Comparison of ENCODE assay signal across 1 cellular context in the genomic region with DNA sequence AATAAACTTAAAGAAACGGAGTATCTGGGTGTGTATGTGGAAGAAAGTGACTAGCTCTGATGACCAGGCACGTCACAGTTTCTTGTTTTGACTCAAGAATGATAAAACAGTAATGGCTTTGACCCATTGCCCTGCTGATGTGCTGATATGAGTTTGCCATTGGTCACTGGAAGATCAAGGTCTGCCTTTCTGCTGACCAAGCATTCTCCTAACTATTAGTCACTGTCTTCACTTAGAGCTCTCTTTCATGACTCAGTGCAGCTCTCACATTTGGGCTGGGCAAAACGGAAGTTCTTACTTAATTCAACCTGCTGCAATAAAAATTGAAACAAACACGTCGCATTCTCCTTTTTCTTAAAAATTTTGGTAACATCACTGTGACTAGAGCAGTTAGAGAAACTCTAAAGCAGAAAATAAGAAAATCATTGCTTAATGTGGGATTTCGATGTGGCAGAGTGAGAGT.
A peak's percentile ranks its signal among the peaks of the same experiment; 100 is the strongest.
TF ChIP-seq lines count a peak whose summit lies in the region.

No MANE protein-coding gene starts in this region.

TF ChIP-seq in K562, 482 proteins besides CTCF, POLR2A, EP300 and RAD21 (continued from another document and continues in another):
- no peak for TF ChIP-seq GABPB2 (CRISPR knock-in tag; conservative IDR thresholded peaks at IDR 0.05)
- no peak for TF ChIP-seq SIN3B (IDR thresholded peaks at IDR 0.05; ENCODE audit: low read depth)
- TF ChIP-seq, protein P1, sequence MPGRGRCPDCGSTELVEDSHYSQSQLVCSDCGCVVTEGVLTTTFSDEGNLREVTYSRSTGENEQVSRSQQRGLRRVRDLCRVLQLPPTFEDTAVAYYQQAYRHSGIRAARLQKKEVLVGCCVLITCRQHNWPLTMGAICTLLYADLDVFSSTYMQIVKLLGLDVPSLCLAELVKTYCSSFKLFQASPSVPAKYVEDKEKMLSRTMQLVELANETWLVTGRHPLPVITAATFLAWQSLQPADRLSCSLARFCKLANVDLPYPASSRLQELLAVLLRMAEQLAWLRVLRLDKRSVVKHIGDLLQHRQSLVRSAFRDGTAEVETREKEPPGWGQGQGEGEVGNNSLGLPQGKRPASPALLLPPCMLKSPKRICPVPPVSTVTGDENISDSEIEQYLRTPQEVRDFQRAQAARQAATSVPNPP (IDR thresholded peaks at IDR 0.05; ENCODE audit: borderline replicate concordance, insufficient read depth, insufficient read length): no peak
- TF ChIP-seq ZFP1 (CRISPR knock-in tag; IDR thresholded peaks at IDR 0.05): no peak
- TF ChIP-seq NR2F6 (CRISPR knock-in tag; IDR thresholded peaks at IDR 0.05): peak; percentile 86; the same call in 1 of the 2 replicates
- TF ChIP-seq FOSL1 (tag; conservative IDR thresholded peaks at IDR 0.05): peak; percentile 98
- peak; percentile 87 for TF ChIP-seq DPF2 (IDR thresholded peaks at IDR 0.05)
- TF ChIP-seq SAFB2 (IDR thresholded peaks at IDR 0.05; ENCODE audit: borderline replicate concordance, low read depth, low read length, severe bottlenecking): no peak
- no peak for TF ChIP-seq ZNF347 (CRISPR knock-in tag; IDR thresholded peaks at IDR 0.05; ENCODE audit: low read depth)
- no peak for TF ChIP-seq ZNF395 (CRISPR knock-in tag; IDR thresholded peaks at IDR 0.05)
- no peak for TF ChIP-seq RBM15 (IDR thresholded peaks at IDR 0.05; ENCODE audit: insufficient read depth, low read length)
- TF ChIP-seq ZNF780A (CRISPR knock-in tag; IDR thresholded peaks at IDR 0.05): no peak
- TF ChIP-seq PRMT5 (CRISPR knock-in tag; IDR thresholded peaks at IDR 0.05): no peak
- peak; percentile 75; the same call in 1 of the 2 replicates for TF ChIP-seq ATF7 (IDR thresholded peaks at IDR 0.05)
- TF ChIP-seq, protein P2, sequence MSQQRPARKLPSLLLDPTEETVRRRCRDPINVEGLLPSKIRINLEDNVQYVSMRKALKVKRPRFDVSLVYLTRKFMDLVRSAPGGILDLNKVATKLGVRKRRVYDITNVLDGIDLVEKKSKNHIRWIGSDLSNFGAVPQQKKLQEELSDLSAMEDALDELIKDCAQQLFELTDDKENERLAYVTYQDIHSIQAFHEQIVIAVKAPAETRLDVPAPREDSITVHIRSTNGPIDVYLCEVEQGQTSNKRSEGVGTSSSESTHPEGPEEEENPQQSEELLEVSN (IDR thresholded peaks at IDR 0.05; ENCODE audit: borderline replicate concordance in 1 of 2, extremely low read depth in 1 of 2, insufficient read depth in 1 of 2, insufficient read length in 1 of 2, low read depth in 1 of 2, low read length in 1 of 2, poor library complexity in 1 of 2, severe bottlenecking in 1 of 2): no peak
- peak in 1 of 2 experiments; percentile 58; a peak in 2 of 4 replicates for TF ChIP-seq TEAD1 (CRISPR knock-in tag; IDR thresholded peaks at IDR 0.05)
- no peak for TF ChIP-seq HMG20B (CRISPR knock-in tag; IDR thresholded peaks at IDR 0.05)
- TF ChIP-seq SUPT5H (IDR thresholded peaks at IDR 0.05): no peak
- no peak for TF ChIP-seq MYBL2 (IDR thresholded peaks at IDR 0.05; ENCODE audit: low read depth)
- TF ChIP-seq MYBL2 (CRISPR knock-in tag; IDR thresholded peaks at IDR 0.05; ENCODE audit: borderline replicate concordance): no peak
- TF ChIP-seq RFX1 (IDR thresholded peaks at IDR 0.05): no peak
- peak; percentile 81 for TF ChIP-seq HDAC3 (IDR thresholded peaks at IDR 0.05; ENCODE audit: borderline replicate concordance, partially characterized antibody)
- TF ChIP-seq CREM (IDR thresholded peaks at IDR 0.05; ENCODE audit: low read depth): peak; percentile 93
- no peak for TF ChIP-seq RUNX1 (IDR thresholded peaks at IDR 0.05; ENCODE audit: low read depth)
- peak; percentile 60; the same call in 1 of the 2 replicates for TF ChIP-seq ESRRA (IDR thresholded peaks at IDR 0.05; ENCODE audit: borderline replicate concordance, low read depth)
- TF ChIP-seq MYNN (IDR thresholded peaks at IDR 0.05): no peak
- no peak for TF ChIP-seq MYNN (CRISPR knock-in tag; IDR thresholded peaks at IDR 0.05)
- 0 out of 2 replicates have a peak, but pooled peaks have one; percentile 41 for TF ChIP-seq LEF1 (IDR thresholded peaks at IDR 0.05)
- 0 out of 2 replicates have a peak, but pooled peaks have one; percentile 39 for TF ChIP-seq CTBP1 (IDR thresholded peaks at IDR 0.05; ENCODE audit: borderline replicate concordance)
- TF ChIP-seq STAT6 (CRISPR knock-in tag; IDR thresholded peaks at IDR 0.05): no peak
- TF ChIP-seq TRIM28 (IDR thresholded peaks at IDR 0.05): no peak
- TF ChIP-seq, protein P3, sequence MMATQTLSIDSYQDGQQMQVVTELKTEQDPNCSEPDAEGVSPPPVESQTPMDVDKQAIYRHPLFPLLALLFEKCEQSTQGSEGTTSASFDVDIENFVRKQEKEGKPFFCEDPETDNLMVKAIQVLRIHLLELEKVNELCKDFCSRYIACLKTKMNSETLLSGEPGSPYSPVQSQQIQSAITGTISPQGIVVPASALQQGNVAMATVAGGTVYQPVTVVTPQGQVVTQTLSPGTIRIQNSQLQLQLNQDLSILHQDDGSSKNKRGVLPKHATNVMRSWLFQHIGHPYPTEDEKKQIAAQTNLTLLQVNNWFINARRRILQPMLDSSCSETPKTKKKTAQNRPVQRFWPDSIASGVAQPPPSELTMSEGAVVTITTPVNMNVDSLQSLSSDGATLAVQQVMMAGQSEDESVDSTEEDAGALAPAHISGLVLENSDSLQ (IDR thresholded peaks at IDR 0.05): peak; percentile 87
- no peak for TF ChIP-seq COPS2 (conservative IDR thresholded peaks at IDR 0.05)
- no peak for TF ChIP-seq PHB (CRISPR knock-in tag; IDR thresholded peaks at IDR 0.05)
- TF ChIP-seq USF2 (CRISPR knock-in tag; IDR thresholded peaks at IDR 0.05): no peak
- TF ChIP-seq GABPB1 (CRISPR knock-in tag; IDR thresholded peaks at IDR 0.05): no peak
- no peak for TF ChIP-seq ZNF407 (IDR thresholded peaks at IDR 0.05; ENCODE audit: low read depth)
- TF ChIP-seq, protein P4, sequence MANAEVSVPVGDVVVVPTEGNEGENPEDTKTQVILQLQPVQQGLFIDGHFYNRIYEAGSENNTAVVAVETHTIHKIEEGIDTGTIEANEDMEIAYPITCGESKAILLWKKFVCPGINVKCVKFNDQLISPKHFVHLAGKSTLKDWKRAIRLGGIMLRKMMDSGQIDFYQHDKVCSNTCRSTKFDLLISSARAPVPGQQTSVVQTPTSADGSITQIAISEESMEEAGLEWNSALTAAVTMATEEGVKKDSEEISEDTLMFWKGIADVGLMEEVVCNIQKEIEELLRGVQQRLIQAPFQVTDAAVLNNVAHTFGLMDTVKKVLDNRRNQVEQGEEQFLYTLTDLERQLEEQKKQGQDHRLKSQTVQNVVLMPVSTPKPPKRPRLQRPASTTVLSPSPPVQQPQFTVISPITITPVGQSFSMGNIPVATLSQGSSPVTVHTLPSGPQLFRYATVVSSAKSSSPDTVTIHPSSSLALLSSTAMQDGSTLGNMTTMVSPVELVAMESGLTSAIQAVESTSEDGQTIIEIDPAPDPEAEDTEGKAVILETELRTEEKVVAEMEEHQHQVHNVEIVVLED (CRISPR knock-in tag; IDR thresholded peaks at IDR 0.05): no peak
- TF ChIP-seq PRPF4 (IDR thresholded peaks at IDR 0.05; ENCODE audit: insufficient read depth, low read depth, low read length, poor library complexity, severe bottlenecking): no peak
- peak; percentile 84 for TF ChIP-seq TAF9B (IDR thresholded peaks at IDR 0.05; ENCODE audit: partially characterized antibody)
